In the genomic region with DNA sequence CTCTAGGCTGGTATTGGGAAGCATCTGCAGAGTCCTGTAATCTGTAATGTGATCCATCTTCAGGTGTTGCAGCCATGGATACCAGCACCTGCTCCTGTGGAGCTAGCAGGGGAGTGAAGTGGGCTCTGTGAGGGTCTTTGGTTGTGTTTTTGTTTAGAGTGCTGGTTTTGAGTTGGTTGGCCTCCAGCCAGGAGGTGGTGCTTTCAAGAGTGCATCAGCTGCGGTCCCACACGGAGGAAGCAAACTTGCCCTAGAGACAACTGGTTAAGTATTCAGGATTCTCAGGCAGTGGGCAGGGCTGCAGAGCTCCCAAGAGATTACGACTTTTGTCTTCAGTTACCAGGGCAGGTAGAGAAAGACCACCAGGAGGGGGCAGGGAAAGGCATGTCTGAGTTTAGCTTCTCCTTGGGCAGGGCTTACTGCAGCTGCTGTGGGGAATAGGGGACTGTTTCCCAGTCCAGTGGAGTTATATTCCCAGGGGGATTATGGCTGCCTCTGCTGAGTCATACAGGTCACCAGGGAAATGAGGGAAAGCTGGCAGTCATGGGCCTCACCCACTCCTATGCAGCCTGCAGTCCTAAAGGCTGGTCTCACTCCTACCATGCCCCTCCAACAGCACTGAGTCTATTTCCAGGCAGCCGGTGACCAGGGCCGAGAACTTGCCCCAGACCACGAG, we compare ENCODE assay signal across 12 cellular contexts.
DNase-seq lines count a peak whose midpoint lies in the region.
"Had no signal": no experiment of that assay in that cellular context is flagged by ENCODE, and none has a peak within 500 bp of the region (broad histone marks: within the 10 kb centered on the region; RNA-seq: fewer than 3 reads in every experiment).

No MANE protein-coding gene starts in this region.

- H3K27ac Mint-ChIP-seq in activated T-helper 2 cell treated with anti-CD3 and anti-CD28 coated beads, Interferon-gamma antibody, Interleukin-2, Interleukin-4, amounts not matched to agents 10 μg/mL and 5 μg/mL and 100 μg/mL, durations not matched to agents 14 hours and 24 hours and 36 hours = no peak overlapping the region

- H3K4me3 Mint-ChIP-seq in activated T-helper 2 cell treated with anti-CD3 and anti-CD28 coated beads, Interferon-gamma antibody, Interleukin-2, Interleukin-4, amounts not matched to agents 10 μg/mL and 5 μg/mL and 100 μg/mL, durations not matched to agents 14 hours and 24 hours and 36 hours (ENCODE audit: low read depth) = no peak overlapping the region

- H3K27me3 Mint-ChIP-seq in activated T-helper 2 cell treated with anti-CD3 and anti-CD28 coated beads, Interferon-gamma antibody, Interleukin-2, Interleukin-4, amounts not matched to agents 10 μg/mL and 5 μg/mL and 100 μg/mL, durations not matched to agents 14 hours and 24 hours and 36 hours (ENCODE audit: low read depth) = peaks cover 4% of the 10 kb centered on the region

- no peaks in the 10 kb centered on the region for H3K4me1 Mint-ChIP-seq in activated T-helper 2 cell treated with anti-CD3 and anti-CD28 coated beads, Interferon-gamma antibody, Interleukin-2, Interleukin-4, amounts not matched to agents 10 μg/mL and 5 μg/mL and 100 μg/mL, durations not matched to agents 14 hours and 24 hours and 36 hours (ENCODE audit: low read depth)

- DNase-seq in DMS153 (lab: John Stamatoyannopoulos, UW) (peak; percentile 32), DMS153 treated with DMSO at 0.1 percent for 48 hours (lab: John Stamatoyannopoulos, UW; ENCODE audit: unreplicated experiment) (no peak), NCI-H146 treated with DMSO at 0.1 percent for 48 hours (lab: John Stamatoyannopoulos, UW; ENCODE audit: unreplicated experiment) (peak; percentile 27), SHP77 treated with DMSO at 0.1 percent for 48 hours (lab: John Stamatoyannopoulos, UW) (peak; percentile 13), myocyte (ENCODE audit: low read depth) (peak; percentile 77), dermis blood vessel endothelial cell (no peak)
- no peak for DNase-seq in activated CD4-positive, CD25-positive, alpha-beta regulatory T cell treated with anti-CD3 and anti-CD28 coated beads, Interleukin-2, amount 50 U/mL, for 72 hours
- no peak for DNase-seq in activated T-helper 2 cell treated with anti-CD3 and anti-CD28 coated beads, Interferon-gamma antibody, Interleukin-2, Interleukin-4, amounts not matched to agents 10 μg/mL and 5 μg/mL and 100 μg/mL, durations not matched to agents 14 hours and 24 hours and 36 hours (ENCODE audit: low spot score)
- DNase-seq: DMS 273 treated with DMSO at 0.1 percent for 48 hours, hypothalamus, Peyer's patch, psoas muscle had no signal

- peaks cover 3% of the 10 kb centered on the region for H3K36me3 Mint-ChIP-seq in activated T-helper 2 cell treated with anti-CD3 and anti-CD28 coated beads, Interferon-gamma antibody, Interleukin-2, Interleukin-4, amounts not matched to agents 10 μg/mL and 5 μg/mL and 100 μg/mL, durations not matched to agents 14 hours and 24 hours and 36 hours (ENCODE audit: low read depth)

- intact Hi-C loops in activated T-helper 2 cell treated with anti-CD3 and anti-CD28 coated beads, Interferon-gamma antibody, Interleukin-2, Interleukin-4, amounts not matched to agents 10 μg/mL and 5 μg/mL and 100 μg/mL, durations not matched to agents 14 hours and 24 hours and 36 hours (cut with micrococcal nuclease) = no loop called here

- H3K9me3 Mint-ChIP-seq in activated T-helper 2 cell treated with anti-CD3 and anti-CD28 coated beads, Interferon-gamma antibody, Interleukin-2, Interleukin-4, amounts not matched to agents 10 μg/mL and 5 μg/mL and 100 μg/mL, durations not matched to agents 14 hours and 24 hours and 36 hours = peaks cover 17% of the 10 kb centered on the region

Comparison
In these comparisons a context has a peak if more than half of its experiments do, and no peak if none do; other contexts are left out.
1. DNase-seq: peak in DMS153 (single experiment), NCI-H146 treated with DMSO at 0.1 percent for 48 hours (single experiment), SHP77 treated with DMSO at 0.1 percent for 48 hours (single experiment) and myocyte (single experiment); none in DMS153 treated with DMSO at 0.1 percent for 48 hours (single experiment), dermis blood vessel endothelial cell (single experiment), activated CD4-positive, CD25-positive, alpha-beta regulatory T cell treated with anti-CD3 and anti-CD28 coated beads, Interleukin-2, amount 50 U/mL, for 72 hours (single experiment) and activated T-helper 2 cell treated with anti-CD3 and anti-CD28 coated beads, Interferon-gamma antibody, Interleukin-2, Interleukin-4, amounts not matched to agents 10 μg/mL and 5 μg/mL and 100 μg/mL, durations not matched to agents 14 hours and 24 hours and 36 hours (single experiment).